ENCODE assay signal across 1 cellular context in genomic region chr19:55115446-55116065, GRCh38.
TF ChIP-seq lines count a peak whose summit lies in the region.

No MANE protein-coding gene starts in this region.

TF ChIP-seq in GM23338, 12 proteins besides CTCF, POLR2A, EP300 and RAD21 (continued from another document):
- TF ChIP-seq ZNF462 (CRISPR knock-in tag; IDR thresholded peaks at IDR 0.05) (no peak), ZNF331 (CRISPR knock-in tag; IDR thresholded peaks at IDR 0.05; ENCODE audit: low read depth) (no peak), POLR2AphosphoS5 (IDR thresholded peaks at IDR 0.05; ENCODE audit: low read depth) (no peak), STAT1 (IDR thresholded peaks at IDR 0.05; ENCODE audit: unreplicated experiment) (no peak), ZNF114 (CRISPR knock-in tag; IDR thresholded peaks at IDR 0.05) (no peak), NANOG (IDR thresholded peaks at IDR 0.05; ENCODE audit: borderline replicate concordance) (no peak)
